ENCODE assay signal across 23 cellular contexts in genomic region chr2:6083131-6083530, GRCh38.
DNase-seq lines count a peak whose midpoint lies in the region; ATAC-seq and TF ChIP-seq lines count a peak whose summit lies in the region.
"Had no signal": no experiment of that assay in that cellular context is flagged by ENCODE, and none has a peak within 500 bp of the region (broad histone marks: within the 10 kb centered on the region; RNA-seq: fewer than 3 reads in every experiment).

No MANE protein-coding gene starts in this region.

- H3K79me2 ChIP-seq in neural progenitor cell (ENCODE audit: low read depth), result no peaks in the 10 kb centered on the region

- H3K9me3 Mint-ChIP-seq in neural progenitor cell, result peaks cover 26% of the 10 kb centered on the region

- H2AFZ ChIP-seq in neural progenitor cell (replicated peaks), result no peak overlapping the region
- H2AFZ ChIP-seq: GM23338, PC-9 had no signal

- H3K4me3 ChIP-seq in neural progenitor cell, result no peak overlapping the region
- H3K4me3 ChIP-seq: BLaER1, GM23338, HAP-1, PC-9, SJSA1 had no signal

- H3K9ac ChIP-seq in neural progenitor cell, result no peak overlapping the region
- H3K9ac ChIP-seq: BLaER1 had no signal

- no peaks in the 10 kb centered on the region for H3K36me3 ChIP-seq in neural progenitor cell
- H3K36me3 ChIP-seq: BLaER1, HAP-1, SJSA1 had no signal

- H3F3A ChIP-seq in neural progenitor cell (ENCODE audit: low read depth), result peaks cover 19% of the 10 kb centered on the region

- DNase-seq in NCI-H1417 (lab: John Stamatoyannopoulos, UW) (peak in 2 of 3 experiments; percentile 17 to 23), NCI-H1417 treated with DMSO at 0.1 percent for 48 hours (lab: John Stamatoyannopoulos, UW) (no peak), NCI-H345 (lab: John Stamatoyannopoulos, UW) (peak; percentile 69), brain pericyte (ENCODE audit: low read depth, low spot score) (peak; percentile 78), neural progenitor cell (ENCODE audit: low spot score) (no peak), pons (ENCODE audit: low spot score) (no peak), islet precursor cell (no peak)
- DNase-seq: CD4-positive, CD25-positive, alpha-beta regulatory T cell; DMS153; IMR-90; KG1; NCI-H1048; NCI-H1694; NCI-H2029 treated with DMSO at 0.1 percent for 48 hours; NCI-H226; NCI-H524 treated with DMSO at 0.1 percent for 48 hours; PC-9 had no signal

- peaks cover 56% of the 10 kb centered on the region for H3K4me1 Mint-ChIP-seq in neural progenitor cell
- H3K4me1 Mint-ChIP-seq: CD4-positive, CD25-positive, alpha-beta regulatory T cell had no signal

- H3K4me3 Mint-ChIP-seq in neural progenitor cell, result no peak overlapping the region
- H3K4me3 Mint-ChIP-seq: CD4-positive, CD25-positive, alpha-beta regulatory T cell; GM23338 had no signal

- no peaks in the 10 kb centered on the region for H3K27me3 ChIP-seq in neural progenitor cell
- H3K27me3 ChIP-seq: BLaER1, SJSA1 had no signal

- peaks cover 30% of the 10 kb centered on the region for H3K4me1 ChIP-seq in neural progenitor cell
- H3K4me1 ChIP-seq: BLaER1, HAP-1, SJSA1 had no signal

- TF ChIP-seq CTCF in neural progenitor cell (IDR thresholded peaks at IDR 0.05), result no peak

- H3K27me3 Mint-ChIP-seq in neural progenitor cell (ENCODE audit: insufficient read depth, low read depth), result peaks cover 14% of the 10 kb centered on the region
- H3K27me3 Mint-ChIP-seq: CD4-positive, CD25-positive, alpha-beta regulatory T cell had no signal

- H3K4me2 ChIP-seq in neural progenitor cell, result peak overlapping the region; percentile 8
- H3K4me2 ChIP-seq: BLaER1, PC-9 had no signal

- H4K20me1 ChIP-seq in neural progenitor cell (ENCODE audit: low read depth), result no peaks in the 10 kb centered on the region
- H4K20me1 ChIP-seq: BLaER1 had no signal

- ATAC-seq in GM21576 (IDR thresholded peaks at IDR 0.05; ENCODE audit: unreplicated experiment), result no peak
- ATAC-seq: GM23338, Right ventricle myocardium inferior had no signal

- peak overlapping the region; percentile 72 for H3K27ac Mint-ChIP-seq in neural progenitor cell
- H3K27ac Mint-ChIP-seq: CD4-positive, CD25-positive, alpha-beta regulatory T cell; GM23338 had no signal

- H3K9me3 ChIP-seq in neural progenitor cell (ENCODE audit: low read depth), result peaks cover 10% of the 10 kb centered on the region
- H3K9me3 ChIP-seq: HAP-1, SJSA1 had no signal

- H3K27ac ChIP-seq in neural progenitor cell, result no peak overlapping the region
- H3K27ac ChIP-seq: BLaER1, PC-9, SJSA1 had no signal

- H3K36me3 Mint-ChIP-seq in neural progenitor cell, result peaks cover 14% of the 10 kb centered on the region
- H3K36me3 Mint-ChIP-seq: CD4-positive, CD25-positive, alpha-beta regulatory T cell had no signal

Comparison
In these comparisons a context has a peak if more than half of its experiments do, and no peak if none do; other contexts are left out.
1. DNase-seq: peak in NCI-H1417 (2 of 3), NCI-H345 (single experiment) and brain pericyte (single experiment); none in NCI-H1417 treated with DMSO at 0.1 percent for 48 hours (single experiment), neural progenitor cell (single experiment), pons (single experiment) and islet precursor cell (single experiment).